Comparison of ENCODE assay signal across 26 cellular contexts in the genomic region with DNA sequence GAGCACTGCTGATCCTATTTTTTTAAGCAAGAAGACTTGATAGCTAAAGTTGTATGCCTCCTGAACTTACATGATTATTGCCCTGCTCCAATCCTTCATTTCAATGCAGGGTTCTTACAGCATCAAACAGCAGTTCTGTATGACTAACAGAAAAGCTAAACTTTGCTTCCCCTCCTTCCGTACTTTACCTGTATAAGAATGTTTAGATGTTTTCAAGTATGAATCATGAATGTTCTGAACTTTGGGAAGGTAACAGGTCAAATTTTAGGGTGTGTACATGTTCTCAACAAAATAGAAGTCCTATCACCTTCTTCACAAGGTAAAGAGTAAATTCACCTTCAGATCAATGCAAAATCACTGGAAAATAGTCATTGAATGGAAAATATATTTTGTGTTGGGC.
"Had no signal": no experiment of that assay in that cellular context is flagged by ENCODE, and none has a peak within 500 bp of the region (broad histone marks: within the 10 kb centered on the region; RNA-seq: fewer than 3 reads in every experiment).

No MANE protein-coding gene starts in this region.

- H3K36me3 ChIP-seq: left ventricle myocardium inferior, ovary, right atrium auricular region, right lobe of liver, stomach, thyroid gland, transverse colon, upper lobe of left lung, vagina had no signal

- H3K27ac ChIP-seq: left ventricle myocardium inferior, ovary, right atrium auricular region, right lobe of liver, stomach, testis, thyroid gland, transverse colon, upper lobe of left lung, vagina had no signal

- H3K27me3 ChIP-seq: ovary, right atrium auricular region, right lobe of liver, stomach, testis, thyroid gland, transverse colon, upper lobe of left lung, vagina had no signal

- H3K27me3 Mint-ChIP-seq: memory B cell; naive thymus-derived CD4-positive, alpha-beta T cell; natural killer cell treated with Interleukin-12 subunit alpha and Interleukin-12 subunit beta and Interleukin-15 and Interleukin-18, amount 100 ng/mL, for 72 hours; stimulated activated memory B cell treated with anti-CD40 and anti-IgM and Interleukin-4, amounts not matched to agents 10 μg/mL and 1 μg/mL and 100 μg/mL, for 72 hours had no signal

- H3K9me3 Mint-ChIP-seq: stimulated activated memory B cell treated with anti-CD40 and anti-IgM and Interleukin-4, amounts not matched to agents 10 μg/mL and 1 μg/mL and 100 μg/mL, for 72 hours had no signal

- H3K9me3 ChIP-seq: mucosa of descending colon, ovary, right atrium auricular region, right lobe of liver, stomach, testis, thyroid gland, upper lobe of left lung, vagina had no signal

- H3K36me3 Mint-ChIP-seq: immature natural killer cell; memory B cell; naive thymus-derived CD4-positive, alpha-beta T cell; natural killer cell treated with Interleukin-12 subunit alpha and Interleukin-12 subunit beta and Interleukin-15 and Interleukin-18, amount 100 ng/mL, for 72 hours; stimulated activated memory B cell treated with anti-CD40 and anti-IgM and Interleukin-4, amounts not matched to agents 10 μg/mL and 1 μg/mL and 100 μg/mL, for 72 hours had no signal

- H3K27ac Mint-ChIP-seq: immature natural killer cell; memory B cell; naive thymus-derived CD4-positive, alpha-beta T cell; natural killer cell treated with Interleukin-12 subunit alpha and Interleukin-12 subunit beta and Interleukin-15 and Interleukin-18, amount 100 ng/mL, for 72 hours; progenitor cell of endocrine pancreas; stimulated activated memory B cell treated with anti-CD40 and anti-IgM and Interleukin-4, amounts not matched to agents 10 μg/mL and 1 μg/mL and 100 μg/mL, for 72 hours had no signal

- H3K4me1 Mint-ChIP-seq: immature natural killer cell; memory B cell; naive thymus-derived CD4-positive, alpha-beta T cell; stimulated activated memory B cell treated with anti-CD40 and anti-IgM and Interleukin-4, amounts not matched to agents 10 μg/mL and 1 μg/mL and 100 μg/mL, for 72 hours had no signal

- DNase-seq: hypothalamus; immature natural killer cell; left ventricle myocardium inferior; midbrain; mucosa of descending colon; naive thymus-derived CD4-positive, alpha-beta T cell; ovary; right lobe of liver; stimulated activated CD4-positive, alpha-beta T cell treated with anti-CD3 and anti-CD28 coated beads, Interleukin-1b, Interleukin-23, amount 100 ng/mL, for 48 hours; stimulated activated CD4-positive, alpha-beta T cell treated with anti-CD3 and anti-CD28 coated beads, Interleukin-2, amount 100 ng/mL, for 48 hours; stimulated activated CD4-positive, alpha-beta T cell treated with anti-CD3 and anti-CD28 coated beads, Interleukin-4, amount 100 ng/mL, for 4 hours; stimulated activated CD8-positive, alpha-beta memory T cell treated with anti-CD3 and anti-CD28 coated beads, Interleukin-4, amount 100 ng/mL, for 48 hours; stimulated activated naive CD8-positive, alpha-beta T cell treated with anti-CD3 and anti-CD28 coated beads, Interleukin-15, Interleukin-2, amounts not matched to agents 100 U/mL and 50 U/mL, for 24 hours; stomach; testis; thyroid gland; transverse colon; upper lobe of left lung had no signal

- H3K4me1 ChIP-seq: left ventricle myocardium inferior, right atrium auricular region, stomach, testis, thyroid gland, transverse colon, upper lobe of left lung, vagina had no signal

- H3K4me2 ChIP-seq: smooth muscle cell had no signal

- H3K4me3 Mint-ChIP-seq: immature natural killer cell; memory B cell; naive thymus-derived CD4-positive, alpha-beta T cell; natural killer cell treated with Interleukin-12 subunit alpha and Interleukin-12 subunit beta and Interleukin-15 and Interleukin-18, amount 100 ng/mL, for 72 hours; stimulated activated memory B cell treated with anti-CD40 and anti-IgM and Interleukin-4, amounts not matched to agents 10 μg/mL and 1 μg/mL and 100 μg/mL, for 72 hours had no signal

- ATAC-seq: mucosa of descending colon; naive thymus-derived CD4-positive, alpha-beta T cell; natural killer cell treated with Interleukin-12 subunit alpha and Interleukin-12 subunit beta and Interleukin-15 and Interleukin-18, amount 100 ng/mL, for 72 hours; right lobe of liver; stimulated activated memory B cell treated with anti-CD40 and anti-IgM and Interleukin-4, amounts not matched to agents 10 μg/mL and 1 μg/mL and 100 μg/mL, for 72 hours; stimulated activated naive CD8-positive, alpha-beta T cell treated with anti-CD3 and anti-CD28 coated beads, Interleukin-15, Interleukin-2, amounts not matched to agents 100 U/mL and 50 U/mL, for 24 hours had no signal

- H3K4me3 ChIP-seq: left ventricle myocardium inferior, lung, mucosa of descending colon, ovary, right atrium auricular region, right lobe of liver, smooth muscle cell, stomach, testis, thyroid gland, transverse colon, upper lobe of left lung, vagina had no signal
